8 cellular contexts compared by ENCODE assay signal in genomic region chr2:123993728-123994323, GRCh38. TPM values are rescaled to one million over a fixed set of nuclear protein-coding genes. Genes with fewer than 3 reads are reported as not detected.
A peak's percentile ranks its signal among the peaks of the same experiment; 100 is the strongest.
DNase-seq lines count a peak whose midpoint lies in the region; ATAC-seq and TF ChIP-seq lines count a peak whose summit lies in the region.

No MANE protein-coding gene starts in this region.

- no peak overlapping the region for H3K9ac ChIP-seq in SK-N-SH
- H3K9ac ChIP-seq in liver (ENCODE audit: low read depth in 1 of 2, low read length in 2 of 2) = no peak overlapping the region

- no peak for TF ChIP-seq EP300 in SK-N-SH (IDR thresholded peaks at IDR 0.05; ENCODE audit: borderline replicate concordance in 1 of 2, low read depth in 1 of 2, low read length in 1 of 2)

- no peaks in the 10 kb centered on the region for H3K9me2 ChIP-seq in SK-N-SH

- ATAC-seq in SK-N-SH treated with all-trans-retinoic acid at 6 μM for 48 hours = no peak

- H3K9me3 ChIP-seq in SK-N-SH (peaks cover 3% of the 10 kb centered on the region; the same call in 1 of the 2 replicates), liver (ENCODE audit: control insufficient read depth in 4 of 4, low read length in 3 of 4) (no peaks in the 10 kb centered on the region)

- no peak overlapping the region for H3K4me2 ChIP-seq in SK-N-SH

- DNase-seq in SK-N-SH (peak; percentile 16), H4 (ENCODE audit: low spot score) (peak; percentile 38), MV-4-11 (lab: John Stamatoyannopoulos, UW) (peak; percentile 10), brain microvascular endothelial cell (peak; percentile 14), DMS79 (lab: John Stamatoyannopoulos, UW) (no peak)
- no peak for DNase-seq in activated CD4-positive, CD25-positive, alpha-beta regulatory T cell (lab: John Stamatoyannopoulos, UW)

- H3K27ac ChIP-seq in SK-N-SH (ENCODE audit: low read depth in 2 of 2, low read length in 1 of 2) = no peak overlapping the region
- H3K27ac ChIP-seq in brain microvascular endothelial cell = no peak overlapping the region
- no peak overlapping the region for H3K27ac ChIP-seq in liver (ENCODE audit: low read depth in 1 of 2, low read length in 2 of 2)

- H3F3A ChIP-seq in SK-N-SH (replicated peaks; ENCODE audit: insufficient read depth) = no peaks in the 10 kb centered on the region

- peak; percentile 55 for TF ChIP-seq RAD21 in SK-N-SH (IDR thresholded peaks at IDR 0.05; ENCODE audit: low read length)
- peak; percentile 70 to 79 for TF ChIP-seq RAD21 in liver (IDR thresholded peaks at IDR 0.05)

- no peaks in the 10 kb centered on the region for H4K20me1 ChIP-seq in SK-N-SH (ENCODE audit: insufficient read depth)

- no peaks in the 10 kb centered on the region for H3K27me3 ChIP-seq in SK-N-SH (ENCODE audit: insufficient read depth)
- no peaks in the 10 kb centered on the region for H3K27me3 ChIP-seq in brain microvascular endothelial cell (replicated peaks)
- peaks cover 0 to 2% (median 0%) of the 10 kb centered on the region in 4 donors for H3K27me3 ChIP-seq in liver (ENCODE audit: control insufficient read depth in 4 of 4, insufficient read depth in 4 of 4, low read length in 3 of 4)

- H3K36me3 ChIP-seq in SK-N-SH (replicated peaks in 1 of 2; ENCODE audit: control insufficient read depth in 1 of 2, insufficient read depth in 2 of 2, low read length in 1 of 2) = no peaks in the 10 kb centered on the region
- no peaks in the 10 kb centered on the region for H3K36me3 ChIP-seq in brain microvascular endothelial cell (replicated peaks)
- H3K36me3 ChIP-seq in liver (ENCODE audit: control insufficient read depth in 4 of 4, insufficient read depth in 3 of 4, low read depth in 1 of 4, low read length in 3 of 4) = no peaks in the 10 kb centered on the region

- POLR2A ChIA-PET in SK-N-SH (lab: Yijun Ruan, JAX) = no interaction called here

- TF ChIP-seq CTCF in SK-N-SH (IDR thresholded peaks at IDR 0.05) (peak; percentile 42), brain microvascular endothelial cell (IDR thresholded peaks at IDR 0.05; ENCODE audit: low read depth, low read length, missing control alignments) (peak; percentile 56), liver (IDR thresholded peaks at IDR 0.05; ENCODE audit: low read depth, low read length, missing input control) (peak; percentile 58)

- H3K4me1 ChIP-seq in SK-N-SH (ENCODE audit: control insufficient read depth in 1 of 2, insufficient read depth in 2 of 2, low read depth in 1 of 2, low read length in 1 of 2) = no peaks in the 10 kb centered on the region
- no peaks in the 10 kb centered on the region for H3K4me1 ChIP-seq in liver (ENCODE audit: control insufficient read depth in 4 of 4, insufficient read depth in 4 of 4, low read length in 3 of 4)

- H3K79me2 ChIP-seq in SK-N-SH (ENCODE audit: insufficient read depth) = no peaks in the 10 kb centered on the region

- no peak overlapping the region for H2AFZ ChIP-seq in SK-N-SH (ENCODE audit: low read depth)

- 30% methylated on average over 8 of the region's 8 CpGs for WGBS in SK-N-SH (ENCODE audit: low lambda C conversion rate)
- 25% methylated on average over 8 of the region's 8 CpGs for WGBS in liver

- H3K4me3 ChIP-seq in SK-N-SH (ENCODE audit: low read depth in 2 of 2, low read length in 1 of 2) = no peak overlapping the region; a peak in 1 of 4 replicates
- no peak overlapping the region for H3K4me3 ChIP-seq in brain microvascular endothelial cell (ENCODE audit: low read depth, low read length)
- H3K4me3 ChIP-seq in liver (ENCODE audit: low read depth in 1 of 3, low read length in 3 of 3) = no peak overlapping the region

- CTCF ChIA-PET in SK-N-SH (lab: Yijun Ruan, JAX) = interaction anchor here (0.6 kb wide), 1 partner anchor 251 kb away, joined by 3 read pairs; no protein-coding TSS in a partner anchor

- in situ Hi-C loops in brain microvascular endothelial cell (cut with HindIII; ENCODE audit: low pct_ligation_motif_present, low sequenced_read_pairs) = no loop called here

TF ChIP-seq in SK-N-SH, 30 proteins besides CTCF, POLR2A, EP300 and RAD21:
- TF ChIP-seq NRF1 (IDR thresholded peaks at IDR 0.05; ENCODE audit: low read depth, low read length) = no peak
- TF ChIP-seq SMC3 (IDR thresholded peaks at IDR 0.05; ENCODE audit: low read depth, low read length) = peak; percentile 16; the same call in 1 of the 2 replicates

TF ChIP-seq in SK-N-SH treated with all-trans-retinoic acid at 6 μM for 48 hours, 23 proteins besides CTCF, POLR2A, EP300 and RAD21:
- no peak for TF ChIP-seq OSR1 (CRISPR knock-in tag; IDR thresholded peaks at IDR 0.05)
TF ChIP-seq in SK-N-SH treated with all-trans-retinoic acid at 6 μM for 48 hours: peak in this region for 0.

TF ChIP-seq in liver, 16 proteins besides CTCF, POLR2A, EP300 and RAD21:
- TF ChIP-seq FOXA1 (IDR thresholded peaks at IDR 0.05) (no peak), EGR1 (IDR thresholded peaks at IDR 0.05; ENCODE audit: low read depth in 2 of 2) (no peak), GABPA (IDR thresholded peaks at IDR 0.05 in 1 of 2, conservative IDR thresholded peaks at IDR 0.05 in 1 of 2) (no peak), ATF3 (IDR thresholded peaks at IDR 0.05) (no peak), HNF4G (IDR thresholded peaks at IDR 0.05) (no peak), REST (IDR thresholded peaks at IDR 0.05) (no peak), FOXA2 (IDR thresholded peaks at IDR 0.05) (no peak), RXRA (IDR thresholded peaks at IDR 0.05) (no peak), NR2F2 (IDR thresholded peaks at IDR 0.05) (no peak), JUND (IDR thresholded peaks at IDR 0.05) (no peak), ZBTB33 (IDR thresholded peaks at IDR 0.05) (no peak)

RNA-seq across cellular contexts. Expression of gene CNTNAP5, which starts 31.3 kb away (rescaled TPM):
- polyA plus RNA-seq in SK-N-SH (2012; rRNA removed) = 0.02 and 0.08 TPM in 2 replicates
- 0.03 and 0.08 TPM in 2 replicates for polyA plus RNA-seq in SK-N-SH (2012; cell fraction: cytosol; rRNA removed)
- 0.04 and 0.05 TPM in 2 replicates for polyA plus RNA-seq in SK-N-SH (2012; cell fraction: nucleus; rRNA removed)
- total RNA-seq in H4 (2014; rRNA removed; shearing (Covaris generic)) = not detected in 2 replicates
- not detected for total RNA-seq in liver
- polyA plus RNA-seq in liver = not detected

Comparison
In these comparisons a context has a peak if more than half of its experiments do, and no peak if none do; other contexts are left out.
1. DNase-seq: peak in SK-N-SH (single experiment), H4 (single experiment), MV-4-11 (single experiment) and brain microvascular endothelial cell (single experiment); none in DMS79 (single experiment) and activated CD4-positive, CD25-positive, alpha-beta regulatory T cell (0 of 4).
2. Peak in every context shown above with its lines, with median percentiles within 50 percentile points of each other: CTCF ChIP-seq.